In the genomic region with DNA sequence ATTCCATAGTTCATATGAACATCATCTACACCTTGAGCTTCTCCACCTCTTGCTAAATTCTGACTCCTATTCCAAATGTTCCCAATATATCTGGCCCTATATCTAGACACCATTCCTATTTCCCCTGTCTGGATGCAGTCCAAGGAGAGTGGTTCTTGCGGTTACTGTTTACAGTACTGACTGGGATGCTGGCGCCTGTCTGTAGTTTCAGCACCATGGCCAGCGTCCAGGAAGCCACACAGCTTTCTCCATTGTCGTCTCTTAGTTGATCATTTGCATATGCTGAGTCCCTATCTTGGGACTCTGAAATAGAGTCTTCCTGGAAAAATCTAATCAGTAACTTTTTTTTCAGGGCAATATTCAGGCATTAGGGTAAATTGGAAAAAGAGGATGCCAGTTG, we compare ENCODE assay signal across 8 cellular contexts. TPM values are rescaled to one million over a fixed set of nuclear protein-coding genes. Genes with fewer than 3 reads are reported as not detected.
DNase-seq lines count a peak whose midpoint lies in the region; ATAC-seq and TF ChIP-seq lines count a peak whose summit lies in the region.

No MANE protein-coding gene starts in this region.

- peaks cover 15% of the 10 kb centered on the region for H3K27me3 Mint-ChIP-seq in activated naive CD4-positive, alpha-beta T cell treated with anti-CD3 and anti-CD28 coated beads, Interleukin-2, amount 50 U/mL, for 24 hours
- H3K27me3 Mint-ChIP-seq in stimulated activated naive B cell treated with anti-CD40 and anti-IgM and Interleukin-4, amounts not matched to agents 10 μg/mL and 1 μg/mL and 100 μg/mL, for 72 hours: peaks cover 48 to 56% of the 10 kb centered on the region in 2 donors

- no peaks in the 10 kb centered on the region for H3K4me1 ChIP-seq in cardiac muscle cell (ENCODE audit: low read depth)

- peaks cover 2% of the 10 kb centered on the region for H3K36me3 Mint-ChIP-seq in activated naive CD4-positive, alpha-beta T cell treated with anti-CD3 and anti-CD28 coated beads, Interleukin-2, amount 50 U/mL, for 24 hours
- H3K36me3 Mint-ChIP-seq in stimulated activated naive B cell treated with anti-CD40 and anti-IgM and Interleukin-4, amounts not matched to agents 10 μg/mL and 1 μg/mL and 100 μg/mL, for 72 hours: peaks cover 0 to 2% of the 10 kb centered on the region in 2 donors

- no peaks in the 10 kb centered on the region for H3K36me3 ChIP-seq in cardiac muscle cell

- H3K27ac ChIP-seq in cardiac muscle cell: no peak overlapping the region

- no peaks in the 10 kb centered on the region for H3K9me3 ChIP-seq in cardiac muscle cell (ENCODE audit: low read depth)

- no peak overlapping the region for H3K4me3 ChIP-seq in cardiac muscle cell

- no peaks in the 10 kb centered on the region for H3K27me3 ChIP-seq in cardiac muscle cell

- no peak for TF ChIP-seq CTCF in cardiac muscle cell (IDR thresholded peaks at IDR 0.05; ENCODE audit: low read depth, low read length)

- H3K4me1 Mint-ChIP-seq in activated naive CD4-positive, alpha-beta T cell treated with anti-CD3 and anti-CD28 coated beads, Interleukin-2, amount 50 U/mL, for 24 hours: peaks cover 41% of the 10 kb centered on the region
- H3K4me1 Mint-ChIP-seq in stimulated activated naive B cell treated with anti-CD40 and anti-IgM and Interleukin-4, amounts not matched to agents 10 μg/mL and 1 μg/mL and 100 μg/mL, for 72 hours: peaks cover 31 to 36% of the 10 kb centered on the region in 2 donors

- H3K4me3 Mint-ChIP-seq in activated naive CD4-positive, alpha-beta T cell treated with anti-CD3 and anti-CD28 coated beads, Interleukin-2, amount 50 U/mL, for 24 hours: no peak overlapping the region
- no peak overlapping the region for H3K4me3 Mint-ChIP-seq in stimulated activated naive B cell treated with anti-CD40 and anti-IgM and Interleukin-4, amounts not matched to agents 10 μg/mL and 1 μg/mL and 100 μg/mL, for 72 hours

- peak; percentile 32 to 35 for ATAC-seq in stimulated activated naive B cell treated with anti-CD40 and anti-IgM and Interleukin-4, amounts not matched to agents 10 μg/mL and 1 μg/mL and 100 μg/mL, for 72 hours (replicated peaks)
- ATAC-seq in HG03354 (IDR thresholded peaks at IDR 0.05; ENCODE audit: poor library complexity, severe bottlenecking, unreplicated experiment) (no peak), HG03095 (IDR thresholded peaks at IDR 0.05; ENCODE audit: unreplicated experiment) (no peak)

- H3K27ac Mint-ChIP-seq in activated naive CD4-positive, alpha-beta T cell treated with anti-CD3 and anti-CD28 coated beads, Interleukin-2, amount 50 U/mL, for 24 hours: peak overlapping the region; percentile 33
- no peak overlapping the region for H3K27ac Mint-ChIP-seq in stimulated activated naive B cell treated with anti-CD40 and anti-IgM and Interleukin-4, amounts not matched to agents 10 μg/mL and 1 μg/mL and 100 μg/mL, for 72 hours

- DNase-seq in cardiac muscle cell (ENCODE audit: low read depth in 1 of 2, low spot score in 1 of 2) (peak; percentile 46 to 52), cardiac septum (ENCODE audit: low spot score) (no peak), RPMI7951 (ENCODE audit: low read depth) (peak; percentile 80), islet precursor cell (peak; percentile 59)
- DNase-seq in stimulated activated naive B cell treated with anti-CD40 and anti-IgM and Interleukin-4, amounts not matched to agents 10 μg/mL and 1 μg/mL and 100 μg/mL, for 72 hours: peak; percentile 29

- intact Hi-C loops in cardiac septum (cut with DNase I): no loop called here

- peaks cover 5% of the 10 kb centered on the region for H3K9me3 Mint-ChIP-seq in activated naive CD4-positive, alpha-beta T cell treated with anti-CD3 and anti-CD28 coated beads, Interleukin-2, amount 50 U/mL, for 24 hours
- peaks cover 0 to 2% of the 10 kb centered on the region in 2 donors for H3K9me3 Mint-ChIP-seq in stimulated activated naive B cell treated with anti-CD40 and anti-IgM and Interleukin-4, amounts not matched to agents 10 μg/mL and 1 μg/mL and 100 μg/mL, for 72 hours

RNA-seq across cellular contexts. Expression of gene LAIR2, which starts 14.9 kb away (rescaled TPM):
- total RNA-seq in cardiac muscle cell (not detected in 2 replicates), cardiac septum (not detected)
- polyA plus RNA-seq in cardiac muscle cell: not detected in 2 replicates
- total RNA-seq in RPMI7951 (2014; rRNA removed; shearing (Covaris generic)): not detected in 2 replicates

RNA-seq across cellular contexts. Expression of gene CDC42EP5, which starts 44.4 kb away (rescaled TPM):
- total RNA-seq in cardiac muscle cell (24.6 and 46.6 TPM in 2 replicates), cardiac septum (14.2 TPM)
- 28.2 and 42.4 TPM in 2 replicates for polyA plus RNA-seq in cardiac muscle cell
- total RNA-seq in RPMI7951 (2014; rRNA removed; shearing (Covaris generic)): 1.1 and 1.7 TPM in 2 replicates

RNA-seq across cellular contexts. Expression of gene LENG9, which starts 53.9 kb away (rescaled TPM):
- 6.3 and 7.6 TPM in 2 replicates for total RNA-seq in cardiac muscle cell
- polyA plus RNA-seq in cardiac muscle cell: 0.77 TPM in 1 of 2 replicates, not detected in the other
- 2.9 TPM for total RNA-seq in cardiac septum
- total RNA-seq in RPMI7951 (2014; rRNA removed; shearing (Covaris generic)): 0.88 and 1.4 TPM in 2 replicates

RNA-seq across cellular contexts. Expression of gene LILRA2, which starts 56.1 kb away (rescaled TPM):
- not detected in 2 replicates for total RNA-seq in cardiac muscle cell
- polyA plus RNA-seq in cardiac muscle cell: not detected in 2 replicates
- 1.3 TPM for total RNA-seq in cardiac septum
- not detected in 2 replicates for total RNA-seq in RPMI7951 (2014; rRNA removed; shearing (Covaris generic))

Comparison
In these comparisons a context has a peak if more than half of its experiments do, and no peak if none do; other contexts are left out.
1. ATAC-seq: peak in stimulated activated naive B cell treated with anti-CD40 and anti-IgM and Interleukin-4, amounts not matched to agents 10 μg/mL and 1 μg/mL and 100 μg/mL, for 72 hours (2 of 2); none in HG03354 (single experiment) and HG03095 (single experiment).